13 cellular contexts compared by ENCODE assay signal in genomic region chr13:87884874-87885273, GRCh38.
DNase-seq lines count a peak whose midpoint lies in the region; ATAC-seq, FAIRE-seq and TF ChIP-seq lines count a peak whose summit lies in the region.
"Had no signal": no experiment of that assay in that cellular context is flagged by ENCODE, and none has a peak within 500 bp of the region (broad histone marks: within the 10 kb centered on the region; RNA-seq: fewer than 3 reads in every experiment).

No MANE protein-coding gene starts in this region.

- H3K9ac ChIP-seq in neuronal stem cell (ENCODE audit: low read depth, low read length, poor library complexity) = no peak overlapping the region

- DNase-seq in H54 (ENCODE audit: insufficient read length, low spot score) (peak; percentile 28), NCI-H446 (lab: John Stamatoyannopoulos, UW) (peak; percentile 3 to 43), endothelial cell (ENCODE audit: low spot score) (peak; percentile 3), neuronal stem cell (ENCODE audit: low spot score) (peak; percentile 15), NCI-H2107 treated with DMSO at 0.1 percent for 48 hours (lab: John Stamatoyannopoulos, UW; ENCODE audit: unreplicated experiment) (no peak), SIG-M5 treated with dmso at 0.1 percent for 504 hours (lab: John Stamatoyannopoulos, UW; ENCODE audit: unreplicated experiment) (no peak)
- DNase-seq: activated CD4-positive, alpha-beta T cell treated with anti-CD3 and anti-CD28 coated beads for 4 hours; activated naive CD4-positive, alpha-beta T cell treated with anti-CD3 and anti-CD28 coated beads, Interleukin-2, amount 10 ng/mL, durations not matched to agents 7 days and 5 days; DMS79 treated with DMSO at 0.1 percent for 48 hours; Peyer's patch had no signal

- no CpG with 5 or more reads among the region's 5 CpGs for WGBS in neuronal stem cell (ENCODE audit: extremely low coverage in 2 of 2, insufficient read length in 2 of 2, insufficient replicate concordance in 1 of 2), 2 donors

- no peak for TF ChIP-seq CTCF in endothelial cell (IDR thresholded peaks at IDR 0.05; ENCODE audit: unreplicated experiment)

- no peak overlapping the region for H3K14ac ChIP-seq in neuronal stem cell (ENCODE audit: low read length)

- H3K4me1 Mint-ChIP-seq in endothelial cell (ENCODE audit: unreplicated experiment) = no peaks in the 10 kb centered on the region
- H3K4me1 Mint-ChIP-seq: activated naive CD4-positive, alpha-beta T cell treated with anti-CD3 and anti-CD28 coated beads, Interleukin-2, amount 10 ng/mL, durations not matched to agents 7 days and 5 days; stimulated activated memory B cell treated with anti-CD40 and anti-IgM and Interleukin-4, amounts not matched to agents 10 μg/mL and 1 μg/mL and 100 μg/mL, for 72 hours had no signal

- H2BK120ac ChIP-seq in neuronal stem cell (ENCODE audit: low read depth, low read length) = no peak overlapping the region

- no peak overlapping the region for H3K27ac Mint-ChIP-seq in endothelial cell (ENCODE audit: unreplicated experiment)
- H3K27ac Mint-ChIP-seq: activated naive CD4-positive, alpha-beta T cell treated with anti-CD3 and anti-CD28 coated beads, Interleukin-2, amount 10 ng/mL, durations not matched to agents 7 days and 5 days; stimulated activated memory B cell treated with anti-CD40 and anti-IgM and Interleukin-4, amounts not matched to agents 10 μg/mL and 1 μg/mL and 100 μg/mL, for 72 hours had no signal

- H3K36me3 Mint-ChIP-seq in endothelial cell (ENCODE audit: low read depth, unreplicated experiment) = no peaks in the 10 kb centered on the region
- H3K36me3 Mint-ChIP-seq: activated naive CD4-positive, alpha-beta T cell treated with anti-CD3 and anti-CD28 coated beads, Interleukin-2, amount 10 ng/mL, durations not matched to agents 7 days and 5 days; stimulated activated memory B cell treated with anti-CD40 and anti-IgM and Interleukin-4, amounts not matched to agents 10 μg/mL and 1 μg/mL and 100 μg/mL, for 72 hours had no signal

- no peak overlapping the region for H3K4me2 ChIP-seq in neuronal stem cell (ENCODE audit: insufficient read depth, low read length, poor library complexity, severe bottlenecking)

- H3K36me3 ChIP-seq in neuronal stem cell (replicated peaks in 1 of 2; ENCODE audit: control insufficient read depth in 2 of 2, insufficient read depth in 2 of 2, low read length in 2 of 2) = no peaks in the 10 kb centered on the region
- H3K36me3 ChIP-seq: Peyer's patch had no signal

- H4K8ac ChIP-seq in neuronal stem cell (ENCODE audit: low read depth, low read length) = no peak overlapping the region

- no peaks in the 10 kb centered on the region for H3K27me3 ChIP-seq in neuronal stem cell (ENCODE audit: control insufficient read depth in 3 of 3, insufficient read depth in 3 of 3, low read depth in 1 of 3, low read length in 3 of 3)
- H3K27me3 ChIP-seq: Peyer's patch had no signal

- no peak overlapping the region for H3K23ac ChIP-seq in neuronal stem cell (ENCODE audit: low read depth, low read length, poor library complexity)

- FAIRE-seq in H54 (lab: Jason Lieb, UNC) = peak; percentile 99

- no peaks in the 10 kb centered on the region for H3K9me3 ChIP-seq in neuronal stem cell (replicated peaks in 1 of 2; ENCODE audit: control insufficient read depth in 2 of 2, insufficient read depth in 1 of 2, low read depth in 1 of 2, low read length in 2 of 2)
- H3K9me3 ChIP-seq: Peyer's patch had no signal

- H2BK15ac ChIP-seq in neuronal stem cell (ENCODE audit: low read length) = no peak overlapping the region

- no peak overlapping the region for H2AK5ac ChIP-seq in neuronal stem cell (ENCODE audit: low read depth, low read length)

- peaks cover 0 to 4% of the 10 kb centered on the region in 2 donors for H3K4me1 ChIP-seq in neuronal stem cell (ENCODE audit: control insufficient read depth in 2 of 2, insufficient read depth in 1 of 2, low read depth in 1 of 2, low read length in 2 of 2)
- H3K4me1 ChIP-seq: Peyer's patch had no signal

- no peak overlapping the region for H3K4me3 ChIP-seq in neuronal stem cell (ENCODE audit: low read length in 2 of 2)
- H3K4me3 ChIP-seq: Peyer's patch had no signal

- H3K4ac ChIP-seq in neuronal stem cell (ENCODE audit: low read length) = no peak overlapping the region

- H3K18ac ChIP-seq in neuronal stem cell (ENCODE audit: low read length) = no peak overlapping the region

- H3K79me1 ChIP-seq in neuronal stem cell (ENCODE audit: low read depth, low read length) = no peaks in the 10 kb centered on the region

- no peak overlapping the region for H3K27ac ChIP-seq in neuronal stem cell (replicated peaks; ENCODE audit: low read length)
- H3K27ac ChIP-seq: Peyer's patch had no signal

- no peak overlapping the region for H4K91ac ChIP-seq in neuronal stem cell (ENCODE audit: low read depth, low read length, poor library complexity)

- H3K4me3 Mint-ChIP-seq in endothelial cell (ENCODE audit: unreplicated experiment) = no peak overlapping the region
- H3K4me3 Mint-ChIP-seq: activated naive CD4-positive, alpha-beta T cell treated with anti-CD3 and anti-CD28 coated beads, Interleukin-2, amount 10 ng/mL, durations not matched to agents 7 days and 5 days; stimulated activated memory B cell treated with anti-CD40 and anti-IgM and Interleukin-4, amounts not matched to agents 10 μg/mL and 1 μg/mL and 100 μg/mL, for 72 hours had no signal

- ATAC-seq in GM21737 (IDR thresholded peaks at IDR 0.05; ENCODE audit: unreplicated experiment) = no peak
- no peak for ATAC-seq in HG02623 (IDR thresholded peaks at IDR 0.05; ENCODE audit: unreplicated experiment)
- ATAC-seq: stimulated activated memory B cell treated with anti-CD40 and anti-IgM and Interleukin-4, amounts not matched to agents 10 μg/mL and 1 μg/mL and 100 μg/mL, for 72 hours had no signal

- no peak overlapping the region for H2BK12ac ChIP-seq in neuronal stem cell (ENCODE audit: low read length)

- peak overlapping the region; percentile 8 for H2AFZ ChIP-seq in neuronal stem cell (ENCODE audit: low read length)

- H2BK5ac ChIP-seq in neuronal stem cell (ENCODE audit: low read length) = no peak overlapping the region

- H3K27me3 Mint-ChIP-seq in endothelial cell (ENCODE audit: unreplicated experiment) = no peaks in the 10 kb centered on the region
- H3K27me3 Mint-ChIP-seq: activated naive CD4-positive, alpha-beta T cell treated with anti-CD3 and anti-CD28 coated beads, Interleukin-2, amount 10 ng/mL, durations not matched to agents 7 days and 5 days; stimulated activated memory B cell treated with anti-CD40 and anti-IgM and Interleukin-4, amounts not matched to agents 10 μg/mL and 1 μg/mL and 100 μg/mL, for 72 hours had no signal

- H3K9me3 Mint-ChIP-seq in endothelial cell (ENCODE audit: unreplicated experiment) = no peaks in the 10 kb centered on the region
- H3K9me3 Mint-ChIP-seq: activated naive CD4-positive, alpha-beta T cell treated with anti-CD3 and anti-CD28 coated beads, Interleukin-2, amount 10 ng/mL, durations not matched to agents 7 days and 5 days had no signal

- no peak for TF ChIP-seq POLR2A in H54 (IDR thresholded peaks at IDR 0.05; ENCODE audit: low read depth, low read length)

Comparison
In these comparisons a context has a peak if more than half of its experiments do, and no peak if none do; other contexts are left out.
1. DNase-seq: peak in H54 (single experiment), NCI-H446 (2 of 2), endothelial cell (single experiment) and neuronal stem cell (single experiment); none in NCI-H2107 treated with DMSO at 0.1 percent for 48 hours (single experiment) and SIG-M5 treated with dmso at 0.1 percent for 504 hours (single experiment).